19 cellular contexts compared by ENCODE assay signal in the genomic region with DNA sequence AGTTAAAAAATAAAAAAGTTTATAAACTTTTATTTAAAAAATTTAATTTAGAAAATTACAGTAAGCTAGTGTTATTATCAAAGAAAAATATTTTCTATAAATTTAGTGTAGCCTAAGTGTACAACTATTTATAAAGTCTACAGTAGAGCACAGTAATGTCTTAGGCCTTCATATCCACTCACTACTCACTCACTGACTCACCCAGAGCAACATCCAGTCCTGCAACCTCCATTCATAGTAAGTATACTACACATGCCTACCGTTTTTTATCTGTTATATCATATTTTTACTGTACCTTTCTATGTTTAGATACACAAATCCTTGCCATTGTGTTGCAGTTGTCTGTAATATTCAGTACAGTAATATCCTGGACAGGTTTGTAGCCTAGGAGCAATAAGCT.
DNase-seq lines count a peak whose midpoint lies in the region; ATAC-seq and TF ChIP-seq lines count a peak whose summit lies in the region.
"Had no signal": no experiment of that assay in that cellular context is flagged by ENCODE, and none has a peak within 500 bp of the region (broad histone marks: within the 10 kb centered on the region; RNA-seq: fewer than 3 reads in every experiment).

No MANE protein-coding gene starts in this region.

- in situ Hi-C loops in IMR-90 (cut with MboI; ENCODE audit: low sequenced_read_pairs) (no loop called here), brain microvascular endothelial cell (cut with HindIII; ENCODE audit: low pct_ligation_motif_present, low sequenced_read_pairs) (no loop called here)

- DNase-seq in EH (ENCODE audit: low read depth) (peak; percentile 61), IMR-90 (peak; percentile 70), brain microvascular endothelial cell (peak; percentile 32), foreskin fibroblast (peak; percentile 20 to 47), dorsolateral prefrontal cortex (no peak), OCI-LY7 (ENCODE audit: low spot score) (no peak), DMS 273 treated with DMSO at 0.1 percent for 48 hours (lab: John Stamatoyannopoulos, UW) (no peak), Caco-2 (no peak)
- DNase-seq: ACHN; CD8-positive, alpha-beta T cell; H9; KBM-7; MG63; NCI-H1105; NCI-H1694 treated with DMSO at 0.1 percent for 48 hours; NCI-H774; SIG-M5 had no signal

- H2AK5ac ChIP-seq in IMR-90 (ENCODE audit: low read depth, low read length) = no peak overlapping the region

- H3K56ac ChIP-seq in IMR-90 (ENCODE audit: extremely low read depth, insufficient read depth, low read length) = no peak overlapping the region

- no peak overlapping the region for H2BK20ac ChIP-seq in IMR-90 (ENCODE audit: low read depth, low read length)

- no peak for TF ChIP-seq RAD21 in IMR-90 (IDR thresholded peaks at IDR 0.05; ENCODE audit: low read length)

- no peak overlapping the region for H3K4me3 Mint-ChIP-seq in Caco-2 (ENCODE audit: unreplicated experiment)
- H3K4me3 Mint-ChIP-seq: B cell; CD8-positive, alpha-beta T cell; H9 had no signal

- TF ChIP-seq CTCF in IMR-90 (conservative IDR thresholded peaks at IDR 0.05; ENCODE audit: low read depth, low read length) = no peak
- no peak for TF ChIP-seq CTCF in brain microvascular endothelial cell (IDR thresholded peaks at IDR 0.05; ENCODE audit: low read depth, low read length, missing control alignments)
- TF ChIP-seq CTCF in foreskin fibroblast (IDR thresholded peaks at IDR 0.05; ENCODE audit: low read depth, low read length) = no peak
- no peak for TF ChIP-seq CTCF in dorsolateral prefrontal cortex (IDR thresholded peaks at IDR 0.05 in 54 of 56, conservative IDR thresholded peaks at IDR 0.05 in 2 of 56; ENCODE audit: low read depth in 1 of 56, partially characterized antibody in 56 of 56)
- no peak for TF ChIP-seq CTCF in OCI-LY7 (conservative IDR thresholded peaks at IDR 0.05; ENCODE audit: low read length)
- TF ChIP-seq CTCF in Caco-2 (IDR thresholded peaks at IDR 0.05; ENCODE audit: insufficient read depth in 1 of 2, low read depth in 1 of 2, low read length in 1 of 2, severe bottlenecking in 1 of 2, unreplicated experiment in 1 of 2) = no peak

- H3K9me3 ChIP-seq in IMR-90 (ENCODE audit: control insufficient read depth, insufficient read depth, low read length) (no peaks in the 10 kb centered on the region), OCI-LY7 (ENCODE audit: low read length) (no peaks in the 10 kb centered on the region), Caco-2 (no peaks in the 10 kb centered on the region)
- H3K9me3 ChIP-seq: MG63 had no signal

- WGBS in IMR-90 (ENCODE audit: extremely low coverage in 2 of 2, insufficient read length in 1 of 2), 2 experiments = no CpG with 5 or more reads among the region's 1 CpG

- no peak overlapping the region for H2BK120ac ChIP-seq in IMR-90 (ENCODE audit: low read depth, low read length)

- no peak overlapping the region for H3K14ac ChIP-seq in IMR-90 (replicated peaks; ENCODE audit: low read depth, low read length)

- H3K9me2 ChIP-seq in OCI-LY7 (ENCODE audit: insufficient read depth, low read length) = no peaks in the 10 kb centered on the region

- no peaks in the 10 kb centered on the region for H3K79me1 ChIP-seq in IMR-90 (ENCODE audit: low read depth in 1 of 2, low read length in 2 of 2)

- ATAC-seq in IMR-90 (ENCODE audit: low read depth) = peak; percentile 89
- ATAC-seq: CD8-positive, alpha-beta T cell; Panc1 had no signal

- H3K4me3 ChIP-seq in IMR-90 (ENCODE audit: insufficient read depth, low read depth, low read length) = no peak overlapping the region
- no peak overlapping the region for H3K4me3 ChIP-seq in brain microvascular endothelial cell (ENCODE audit: low read depth, low read length)
- H3K4me3 ChIP-seq in foreskin fibroblast (ENCODE audit: low read depth in 1 of 2, low read length in 2 of 2) = no peak overlapping the region
- H3K4me3 ChIP-seq in dorsolateral prefrontal cortex = no peak overlapping the region
- H3K4me3 ChIP-seq in OCI-LY7 (ENCODE audit: low read depth, low read length, poor library complexity, severe bottlenecking) = no peak overlapping the region
- H3K4me3 ChIP-seq in Caco-2 (ENCODE audit: low read depth, low read length) = no peak overlapping the region
- H3K4me3 ChIP-seq: MG63 had no signal

- no peaks in the 10 kb centered on the region for H3K36me3 Mint-ChIP-seq in Caco-2 (ENCODE audit: insufficient read depth, unreplicated experiment)
- H3K36me3 Mint-ChIP-seq: CD8-positive, alpha-beta T cell had no signal

- POLR2A ChIA-PET in IMR-90 (lab: Charles Lee; ENCODE audit: unreplicated experiment) (no interaction called here), OCI-LY7 (lab: Charles Lee) (interaction anchor here (0.7 kb wide), 1 partner anchor 317 kb away, joined by 3 read pairs; no protein-coding TSS in a partner anchor), Caco-2 (lab: Charles Lee) (no interaction called here)

- peaks cover 2% of the 10 kb centered on the region; the same call in 1 of the 2 replicates for H3K9me1 ChIP-seq in IMR-90 (ENCODE audit: insufficient read depth, low read length)

- H3K27me3 ChIP-seq in IMR-90 (ENCODE audit: control insufficient read depth, insufficient read depth, low read length) = no peaks in the 10 kb centered on the region
- no peaks in the 10 kb centered on the region for H3K27me3 ChIP-seq in brain microvascular endothelial cell (replicated peaks)
- H3K27me3 ChIP-seq in dorsolateral prefrontal cortex = peaks cover 0 to 59% (median 12%) of the 10 kb centered on the region in 45 donors
- no peaks in the 10 kb centered on the region for H3K27me3 ChIP-seq in Caco-2 (replicated peaks; ENCODE audit: control insufficient read depth, insufficient read depth, low read length)
- H3K27me3 ChIP-seq: MG63 had no signal

- intact Hi-C loops in IMR-90 (cut with micrococcal nuclease) (loop anchor here (10.0 kb wide), 1 partner anchor 159 kb away; a partner anchor contains a TSS), dorsolateral prefrontal cortex (cut with DNase I) (no loop called here), OCI-LY7 (cut with micrococcal nuclease; ENCODE audit: unreplicated experiment) (no loop called here), Caco-2 (cut with micrococcal nuclease; ENCODE audit: unreplicated experiment) (no loop called here)

- H4K20me1 ChIP-seq in IMR-90 (ENCODE audit: insufficient read depth, low read length) = no peaks in the 10 kb centered on the region
- no peaks in the 10 kb centered on the region for H4K20me1 ChIP-seq in OCI-LY7 (ENCODE audit: insufficient read depth, low read length)

- H2BK5ac ChIP-seq in IMR-90 (ENCODE audit: low read depth, low read length, poor library complexity, severe bottlenecking) = peak overlapping the region; percentile 50

- H2BK15ac ChIP-seq in IMR-90 (ENCODE audit: low read depth, low read length) = no peak overlapping the region

- H2AK9ac ChIP-seq in IMR-90 (replicated peaks; ENCODE audit: low read depth, low read length, poor library complexity) = no peak overlapping the region

- H3K36me3 ChIP-seq in IMR-90 (ENCODE audit: control insufficient read depth, insufficient read depth, low read length) = no peaks in the 10 kb centered on the region
- no peaks in the 10 kb centered on the region for H3K36me3 ChIP-seq in brain microvascular endothelial cell (replicated peaks)
- H3K36me3 ChIP-seq in OCI-LY7 (ENCODE audit: insufficient read depth, low read length) = no peaks in the 10 kb centered on the region
- no peaks in the 10 kb centered on the region for H3K36me3 ChIP-seq in Caco-2 (ENCODE audit: control insufficient read depth, insufficient read depth, low read length)
- H3K36me3 ChIP-seq: MG63 had no signal

- no peak overlapping the region for H3K27ac Mint-ChIP-seq in Caco-2 (ENCODE audit: unreplicated experiment)
- H3K27ac Mint-ChIP-seq: B cell; CD8-positive, alpha-beta T cell; H9 had no signal

- H3K4me1 Mint-ChIP-seq in Caco-2 (ENCODE audit: low read depth, unreplicated experiment) = no peaks in the 10 kb centered on the region
- H3K4me1 Mint-ChIP-seq: B cell, H9 had no signal

- CTCF ChIA-PET in IMR-90 (lab: Yijun Ruan, JAX) = interaction anchor here (0.6 to 0.7 kb wide), 2 partner anchors 17 to 52 kb away, joined by 4 read pairs; no protein-coding TSS in a partner anchor
- CTCF ChIA-PET in OCI-LY7 (lab: Charles Lee; ENCODE audit: unreplicated experiment) = no interaction called here
- CTCF ChIA-PET in Caco-2 (lab: Charles Lee) = no interaction called here

- H4K8ac ChIP-seq in IMR-90 (ENCODE audit: low read depth in 2 of 2, low read length in 2 of 2) = peak overlapping the region in 1 of 2 experiments; percentile 47; a peak in 1 of 4 replicates

- H4K5ac ChIP-seq in IMR-90 (ENCODE audit: low read depth, low read length) = no peak overlapping the region

- H3K27ac ChIP-seq in IMR-90 (ENCODE audit: insufficient read depth, low read length) (no peak overlapping the region), brain microvascular endothelial cell (no peak overlapping the region), dorsolateral prefrontal cortex (no peak overlapping the region), OCI-LY7 (ENCODE audit: low read depth, low read length, poor library complexity, severe bottlenecking) (no peak overlapping the region)

- no peak for TF ChIP-seq POLR2A in IMR-90 (IDR thresholded peaks at IDR 0.05; ENCODE audit: low read depth, low read length)

- no peak overlapping the region for H3K18ac ChIP-seq in IMR-90 (ENCODE audit: low read depth, low read length)

- H2AFZ ChIP-seq in IMR-90 (replicated peaks; ENCODE audit: low read length, poor library complexity) = no peak overlapping the region
- no peak overlapping the region for H2AFZ ChIP-seq in OCI-LY7 (ENCODE audit: low read length)

- peaks cover 3% of the 10 kb centered on the region; the same call in 1 of the 2 replicates for H3K4me1 ChIP-seq in IMR-90 (ENCODE audit: control insufficient read depth, insufficient read depth, low read length)
- no peaks in the 10 kb centered on the region for H3K4me1 ChIP-seq in OCI-LY7 (ENCODE audit: insufficient read depth, low read length, poor library complexity, severe bottlenecking)
- H3K4me1 ChIP-seq in Caco-2 = no peaks in the 10 kb centered on the region

- H3K27me3 Mint-ChIP-seq in Caco-2 (ENCODE audit: insufficient read depth, unreplicated experiment) = no peaks in the 10 kb centered on the region
- H3K27me3 Mint-ChIP-seq: B cell had no signal

- no peak overlapping the region for H3K9ac ChIP-seq in IMR-90 (ENCODE audit: low read depth, low read length)

- no peaks in the 10 kb centered on the region for H3K9me3 Mint-ChIP-seq in Caco-2 (ENCODE audit: unreplicated experiment)

- no TSS peak for BruUV-seq in IMR-90 (replicated peaks; lab: Mats Ljungman, UMichigan)
- no TSS peak for BruUV-seq in OCI-LY7 (replicated peaks; lab: Mats Ljungman, UMichigan)
- BruUV-seq in Caco-2 (replicated peaks; lab: Mats Ljungman, UMichigan) = no TSS peak

- no peaks in the 10 kb centered on the region for H3K79me2 ChIP-seq in OCI-LY7 (ENCODE audit: insufficient read depth, low read depth, low read length)

- H3K4ac ChIP-seq in IMR-90 (ENCODE audit: low read depth, low read length) = no peak overlapping the region

- H4K91ac ChIP-seq in IMR-90 (ENCODE audit: insufficient read depth, low read depth, low read length) = no peak overlapping the region

- dilution Hi-C loops in IMR-90 (cut with HindIII; ENCODE audit: low sequenced_read_pairs, unreplicated experiment) = no loop called here

- no peak overlapping the region for H3K23ac ChIP-seq in IMR-90 (ENCODE audit: low read depth, low read length)

- no peak overlapping the region for H3K4me2 ChIP-seq in IMR-90 (ENCODE audit: low read depth, low read length)
- no peak overlapping the region for H3K4me2 ChIP-seq in OCI-LY7 (ENCODE audit: low read length)

TF ChIP-seq in IMR-90, 13 proteins besides CTCF, POLR2A, EP300 and RAD21 (continues in another document):
- TF ChIP-seq SMC3 (IDR thresholded peaks at IDR 0.05; ENCODE audit: low read depth, low read length) = no peak

Comparison
In these comparisons a context has a peak if more than half of its experiments do, and no peak if none do; other contexts are left out.
1. DNase-seq: peak in EH (single experiment), IMR-90 (single experiment), brain microvascular endothelial cell (single experiment) and foreskin fibroblast (2 of 2); none in dorsolateral prefrontal cortex (0 of 10), OCI-LY7 (single experiment), DMS 273 treated with DMSO at 0.1 percent for 48 hours (single experiment) and Caco-2 (0 of 2).